26 cellular contexts compared by ENCODE assay signal in the genomic region with DNA sequence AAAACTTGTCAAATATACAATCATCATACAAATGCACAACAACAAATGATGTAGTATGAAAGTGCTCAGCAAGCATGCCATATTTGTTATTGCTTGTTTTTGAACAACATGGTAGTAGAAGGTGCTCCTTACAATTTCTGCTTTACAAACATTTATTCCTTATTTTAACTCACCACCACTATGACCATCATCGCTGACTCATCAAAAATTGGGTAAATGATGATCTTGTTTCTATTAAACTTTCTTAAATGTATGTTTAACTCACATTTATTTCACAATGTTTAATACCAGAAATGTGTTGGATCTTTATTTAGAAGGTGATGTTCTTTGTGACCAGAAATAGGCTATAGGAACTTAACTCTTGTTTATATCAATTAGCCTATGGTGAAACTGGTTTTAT. TPM values are rescaled to one million over a fixed set of nuclear protein-coding genes. Genes with fewer than 3 reads are reported as not detected.
"Had no signal": no experiment of that assay in that cellular context is flagged by ENCODE, and none has a peak within 500 bp of the region (broad histone marks: within the 10 kb centered on the region; RNA-seq: fewer than 3 reads in every experiment).

No MANE protein-coding gene starts in this region.

- DNase-seq: effector memory CD8-positive, alpha-beta T cell; erythroblast; esophagus squamous epithelium; foreskin keratinocyte; heart left ventricle; kidney; mesenchymal stem cell; mucosa of descending colon; naive B cell; nucleus accumbens; sigmoid colon; stimulated activated CD4-positive, alpha-beta T cell treated with anti-CD3 and anti-CD28 coated beads, Interleukin-2, amount 100 ng/mL, for 24 hours; stimulated activated CD4-positive, alpha-beta T cell treated with anti-CD3 and anti-CD28 coated beads, Interleukin-4, amount 100 ng/mL, for 4 hours; stimulated activated naive B cell treated with anti-CD40 and anti-IgM and Interleukin-4, amounts not matched to agents 10 μg/mL and 1 μg/mL and 100 μg/mL, for 72 hours; upper lobe of left lung had no signal

- H3K9me3 ChIP-seq: esophagus squamous epithelium, gastroesophageal sphincter, heart left ventricle, mucosa of descending colon, prostate gland, right atrium auricular region, sigmoid colon, thoracic aorta, tibial nerve, upper lobe of left lung had no signal

- H3K4me2 ChIP-seq: hepatocyte, neural progenitor cell had no signal

- H3K79me2 ChIP-seq: hepatocyte had no signal

- H3K4me3 ChIP-seq: coronary artery, esophagus squamous epithelium, gastroesophageal sphincter, heart left ventricle, hepatocyte, mucosa of descending colon, neural progenitor cell, prostate gland, right atrium auricular region, sigmoid colon, thoracic aorta, tibial nerve, upper lobe of left lung had no signal

- H3K36me3 ChIP-seq: prostate gland, right atrium auricular region, thoracic aorta had no signal

- H3K4me1 ChIP-seq: esophagus squamous epithelium, foreskin keratinocyte, gastroesophageal sphincter, neural progenitor cell, prostate gland, right atrium auricular region, sigmoid colon, upper lobe of left lung had no signal

- ATAC-seq: effector memory CD8-positive, alpha-beta T cell; foreskin keratinocyte; gastroesophageal sphincter; heart left ventricle; left lobe of liver; mucosa of descending colon; natural killer cell treated with Interleukin-12 subunit alpha and Interleukin-12 subunit beta and Interleukin-15 and Interleukin-18, amount 100 ng/mL, for 72 hours; stimulated activated naive B cell treated with anti-CD40 and anti-IgM and Interleukin-4, amounts not matched to agents 10 μg/mL and 1 μg/mL and 100 μg/mL, for 72 hours had no signal

- H2AFZ ChIP-seq: hepatocyte, neural progenitor cell had no signal

- H3K27ac ChIP-seq: coronary artery, esophagus squamous epithelium, foreskin keratinocyte, gastroesophageal sphincter, heart left ventricle, hepatocyte, neural progenitor cell, prostate gland, right atrium auricular region, sigmoid colon, thoracic aorta, tibial nerve, upper lobe of left lung had no signal

- H3K27me3 ChIP-seq: esophagus squamous epithelium, foreskin keratinocyte, gastroesophageal sphincter, heart left ventricle, hepatocyte, neural progenitor cell, right atrium auricular region, sigmoid colon, tibial nerve, upper lobe of left lung had no signal

- H3K9ac ChIP-seq: neural progenitor cell had no signal

- FAIRE-seq: urothelium cell line had no signal

RNA-seq across cellular contexts. Expression of a gene that starts 45.5 kb away (rescaled TPM):
- total RNA-seq: left lobe of liver had no signal
